In genomic region chr6:28960846-28961500, GRCh38 we compare ENCODE assay signal across 19 cellular contexts.
"Had no signal": no experiment of that assay in that cellular context is flagged by ENCODE, and none has a peak within 500 bp of the region (broad histone marks: within the 10 kb centered on the region; RNA-seq: fewer than 3 reads in every experiment).

No MANE protein-coding gene starts in this region.

- H3K79me2 ChIP-seq: hepatocyte had no signal

- H3K9me3 ChIP-seq: tibial artery, uterus had no signal

- H2AFZ ChIP-seq: hepatocyte had no signal

- H3K4me3 ChIP-seq: cardiac muscle cell, hepatocyte, lung, tibial artery, uterus had no signal

- H3K4me1 ChIP-seq: foreskin keratinocyte, tibial artery, uterus had no signal

- H3K36me3 ChIP-seq: cardiac muscle cell, tibial artery, uterus had no signal

- H3K4me1 Mint-ChIP-seq: activated CD8-positive, alpha-beta memory T cell treated with anti-CD3 and anti-CD28 coated beads, Interleukin-2, amount 10 ng/mL, durations not matched to agents 7 days and 5 days; activated naive CD8-positive, alpha-beta T cell treated with anti-CD3 and anti-CD28 coated beads, Interleukin-2, amount 10 ng/mL, durations not matched to agents 7 days and 5 days had no signal

- H3K27me3 ChIP-seq: cardiac muscle cell, hepatocyte, uterus had no signal

- H3K36me3 Mint-ChIP-seq: activated CD8-positive, alpha-beta memory T cell treated with anti-CD3 and anti-CD28 coated beads, Interleukin-2, amount 10 ng/mL, durations not matched to agents 7 days and 5 days had no signal

- H3K27ac ChIP-seq: cardiac muscle cell, foreskin keratinocyte, hepatocyte, tibial artery, uterus had no signal

- DNase-seq: activated CD4-positive, alpha-beta T cell treated with anti-CD3 and anti-CD28 coated beads, Interleukin-2, amount 50 U/mL, for 48 hours; activated CD8-positive, alpha-beta memory T cell treated with anti-CD3 and anti-CD28 coated beads, Interleukin-2, amount 10 ng/mL, durations not matched to agents 7 days and 5 days; activated naive CD8-positive, alpha-beta T cell treated with anti-CD3 and anti-CD28 coated beads, Interleukin-2, amount 10 ng/mL, durations not matched to agents 7 days and 5 days; effector memory CD4-positive, alpha-beta T cell; foreskin keratinocyte; midbrain; nephron progenitor cell; occipital lobe; posterior cingulate gyrus; stimulated activated CD4-positive, alpha-beta T cell treated with anti-CD3 and anti-CD28 coated beads, Interleukin-12 subunit alpha, Interleukin-12 subunit beta, amount 100 ng/mL, for 4 hours; stimulated activated CD4-positive, alpha-beta T cell treated with anti-CD3 and anti-CD28 coated beads, Interleukin-1b, Interleukin-23, amount 100 ng/mL, for 48 hours; stimulated activated naive CD4-positive, alpha-beta T cell treated with Interleukin-2 at 50 U/mL for 16 hours; tibial artery; uterus had no signal

- H3K4me2 ChIP-seq: hepatocyte had no signal

- H3K4me3 Mint-ChIP-seq: activated CD8-positive, alpha-beta memory T cell treated with anti-CD3 and anti-CD28 coated beads, Interleukin-2, amount 10 ng/mL, durations not matched to agents 7 days and 5 days; activated naive CD8-positive, alpha-beta T cell treated with anti-CD3 and anti-CD28 coated beads, Interleukin-2, amount 10 ng/mL, durations not matched to agents 7 days and 5 days; dendritic cell treated with granulocyte-macrophage colony-stimulating factor and Interleukin-4, amounts not matched to agents 40 ng/mL and 50 ng/mL, for 4 days; nephron progenitor cell; T-helper 1 cell treated with Interleukin-12 subunit alpha and Interleukin-12 subunit beta and Interleukin-4 antibody, amounts not matched to agents 30 μg/mL and 1 μg/mL, for 36 hours had no signal

- ATAC-seq: activated CD8-positive, alpha-beta memory T cell treated with anti-CD3 and anti-CD28 coated beads, Interleukin-2, amount 10 ng/mL, durations not matched to agents 7 days and 5 days; foreskin keratinocyte had no signal

- H3K27ac Mint-ChIP-seq: activated CD8-positive, alpha-beta memory T cell treated with anti-CD3 and anti-CD28 coated beads, Interleukin-2, amount 10 ng/mL, durations not matched to agents 7 days and 5 days; activated naive CD8-positive, alpha-beta T cell treated with anti-CD3 and anti-CD28 coated beads, Interleukin-2, amount 10 ng/mL, durations not matched to agents 7 days and 5 days; dendritic cell treated with granulocyte-macrophage colony-stimulating factor and Interleukin-4, amounts not matched to agents 40 ng/mL and 50 ng/mL, for 4 days; nephron progenitor cell; T-helper 1 cell treated with Interleukin-12 subunit alpha and Interleukin-12 subunit beta and Interleukin-4 antibody, amounts not matched to agents 30 μg/mL and 1 μg/mL, for 36 hours had no signal

- H3K9me3 Mint-ChIP-seq: dendritic cell treated with granulocyte-macrophage colony-stimulating factor and Interleukin-4, amounts not matched to agents 40 ng/mL and 50 ng/mL, for 4 days had no signal
